ENCODE assay signal across 8 cellular contexts in the genomic region with DNA sequence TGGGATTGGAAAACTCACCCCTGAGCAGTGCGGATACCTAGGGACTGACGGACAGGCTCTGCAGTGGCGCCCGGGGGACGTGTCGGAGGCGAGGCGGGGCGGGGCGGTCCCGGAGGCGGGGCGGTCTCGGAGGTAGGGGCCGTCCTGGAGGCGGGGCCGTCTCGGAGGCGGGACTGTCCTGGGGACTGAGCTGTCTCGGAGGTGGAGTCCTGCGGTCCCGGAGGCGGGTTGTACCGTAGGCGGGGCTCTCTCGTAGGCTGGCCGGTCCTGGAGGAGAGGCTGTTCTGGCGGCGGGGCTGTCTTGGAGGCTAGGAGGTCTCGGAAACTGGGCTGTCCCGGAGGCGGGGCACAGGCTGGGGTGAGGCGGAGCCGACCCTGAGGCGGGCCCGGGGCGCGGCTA.
A peak's percentile ranks its signal among the peaks of the same experiment; 100 is the strongest.
DNase-seq lines count a peak whose midpoint lies in the region; ATAC-seq and TF ChIP-seq lines count a peak whose summit lies in the region.
"Not testable (repeated sequence)": the region's sequence is repeated elsewhere in the genome, so short reads cannot be mapped to it uniquely, and the experiment has no call there.

No MANE protein-coding gene starts in this region.

- peak; percentile 24 for DNase-seq in NCI-H82 treated with DMSO at 0.1 percent for 48 hours (lab: John Stamatoyannopoulos, UW; ENCODE audit: unreplicated experiment)
- DNase-seq in activated CD4-positive, alpha-beta memory T cell treated with anti-CD3 and anti-CD28 coated beads, Interleukin-2, amount 10 ng/mL, durations not matched to agents 7 days and 5 days: peak; percentile 96
- DNase-seq in chondrocyte (ENCODE audit: low spot score): peak; percentile 99
- peak; percentile 86 to 89 (median 88) for DNase-seq in stimulated activated CD4-positive, alpha-beta T cell treated with anti-CD3 and anti-CD28 coated beads, TNF-alpha, amount 100 ng/mL, for 24 hours (ENCODE audit: low read depth in 3 of 3)

- H3K27ac Mint-ChIP-seq in activated CD4-positive, alpha-beta memory T cell treated with anti-CD3 and anti-CD28 coated beads, Interleukin-2, amount 10 ng/mL, durations not matched to agents 7 days and 5 days: peak overlapping the region; percentile 88
- H3K27ac Mint-ChIP-seq in chondrocyte (ENCODE audit: unreplicated experiment): peak overlapping the region; percentile 81

- 0% methylated on average over 1 to 5 of the region's 38 CpGs for WGBS in mesodermal cell (ENCODE audit: insufficient coverage in 2 of 2), 2 experiments

- CTCF ChIA-PET in activated CD4-positive, alpha-beta memory T cell treated with anti-CD3 and anti-CD28 coated beads, Interleukin-2, amount 10 ng/mL, durations not matched to agents 7 days and 5 days (lab: Charles Lee): not testable (repeated sequence)

- not testable (repeated sequence) for H3K9me3 Mint-ChIP-seq in activated CD4-positive, alpha-beta memory T cell treated with anti-CD3 and anti-CD28 coated beads, Interleukin-2, amount 10 ng/mL, durations not matched to agents 7 days and 5 days; chondrocyte (ENCODE audit: low read depth)

- peak overlapping the region; percentile 73 for H3K4me3 Mint-ChIP-seq in activated CD4-positive, alpha-beta memory T cell treated with anti-CD3 and anti-CD28 coated beads, Interleukin-2, amount 10 ng/mL, durations not matched to agents 7 days and 5 days
- peak overlapping the region; percentile 72 for H3K4me3 Mint-ChIP-seq in chondrocyte (ENCODE audit: unreplicated experiment)

- not testable (repeated sequence) for H3K27me3 ChIP-seq in BLaER1

- not testable (repeated sequence) for TF ChIP-seq CTCF in chondrocyte (IDR thresholded peaks at IDR 0.05)

- H3K36me3 Mint-ChIP-seq in activated CD4-positive, alpha-beta memory T cell treated with anti-CD3 and anti-CD28 coated beads, Interleukin-2, amount 10 ng/mL, durations not matched to agents 7 days and 5 days (ENCODE audit: low read depth); chondrocyte (ENCODE audit: low read depth): not testable (repeated sequence)

- H3K27me3 Mint-ChIP-seq in activated CD4-positive, alpha-beta memory T cell treated with anti-CD3 and anti-CD28 coated beads, Interleukin-2, amount 10 ng/mL, durations not matched to agents 7 days and 5 days; chondrocyte (ENCODE audit: low read depth): not testable (repeated sequence)

- not testable (repeated sequence) for H3K36me3 ChIP-seq in BLaER1; mesodermal cell (ENCODE audit: control insufficient read depth, insufficient read depth, low read length)

- not testable (repeated sequence) for H3K9ac ChIP-seq in BLaER1

- not testable (repeated sequence) for H3K9me3 ChIP-seq in BLaER1; mesodermal cell (ENCODE audit: control insufficient read depth, low read length)

- H3K4me1 Mint-ChIP-seq in activated CD4-positive, alpha-beta memory T cell treated with anti-CD3 and anti-CD28 coated beads, Interleukin-2, amount 10 ng/mL, durations not matched to agents 7 days and 5 days; chondrocyte (ENCODE audit: low read depth): not testable (repeated sequence)

- not testable (repeated sequence) for H3K4me1 ChIP-seq in BLaER1; mesodermal cell (ENCODE audit: control insufficient read depth, insufficient read depth, low read length, poor library complexity, severe bottlenecking)

- POLR2A ChIA-PET in activated CD4-positive, alpha-beta memory T cell treated with anti-CD3 and anti-CD28 coated beads, Interleukin-2, amount 10 ng/mL, durations not matched to agents 7 days and 5 days (lab: Charles Lee): not testable (repeated sequence)

- ATAC-seq in GM21360 (IDR thresholded peaks at IDR 0.05; ENCODE audit: unreplicated experiment) (peak; percentile 83), HG03432 (IDR thresholded peaks at IDR 0.05; ENCODE audit: unreplicated experiment) (peak; percentile 84)

- not testable (repeated sequence) for H4K20me1 ChIP-seq in BLaER1

- H3K4me3 ChIP-seq in BLaER1: peak overlapping the region; percentile 61
- H3K4me3 ChIP-seq in mesodermal cell (ENCODE audit: extremely low read depth, insufficient read depth, low read length, poor library complexity, severe bottlenecking): peak overlapping the region; percentile 28

- H3K4me2 ChIP-seq in BLaER1: not testable (repeated sequence)

- not testable (repeated sequence) for H3K27ac ChIP-seq in BLaER1; mesodermal cell (ENCODE audit: low read depth, low read length, severe bottlenecking)

Comparison
In these comparisons a context has a peak if more than half of its experiments do, and no peak if none do; other contexts are left out.
1. DNase-seq: peak in every context shown above with its lines; median percentile 99 in chondrocyte; 96 in activated CD4-positive, alpha-beta memory T cell treated with anti-CD3 and anti-CD28 coated beads, Interleukin-2, amount 10 ng/mL, durations not matched to agents 7 days and 5 days; 88 in stimulated activated CD4-positive, alpha-beta T cell treated with anti-CD3 and anti-CD28 coated beads, TNF-alpha, amount 100 ng/mL, for 24 hours; 24 in NCI-H82 treated with DMSO at 0.1 percent for 48 hours.